In genomic region chr3:172177803-172178316, GRCh38 we compare ENCODE assay signal across 21 cellular contexts.
DNase-seq lines count a peak whose midpoint lies in the region; ATAC-seq and TF ChIP-seq lines count a peak whose summit lies in the region.
"Had no signal": no experiment of that assay in that cellular context is flagged by ENCODE, and none has a peak within 500 bp of the region (broad histone marks: within the 10 kb centered on the region; RNA-seq: fewer than 3 reads in every experiment).

No MANE protein-coding gene starts in this region.

- POLR2A ChIA-PET in A673 (lab: Charles Lee; ENCODE audit: low non-redundant PET): no interaction called here
- POLR2A ChIA-PET in IMR-90 (lab: Charles Lee; ENCODE audit: unreplicated experiment): no interaction called here

- peaks cover 75% of the 10 kb centered on the region for H3K4me1 Mint-ChIP-seq in dendritic cell treated with granulocyte-macrophage colony-stimulating factor and Interleukin-4, amounts not matched to agents 40 ng/mL and 50 ng/mL, for 4 days (ENCODE audit: low read depth)
- peaks cover 74 to 75% of the 10 kb centered on the region in 2 donors for H3K4me1 Mint-ChIP-seq in natural killer cell treated with Interleukin-12 subunit alpha and Interleukin-12 subunit beta and Interleukin-15 and Interleukin-18, amount 100 ng/mL, for 72 hours (ENCODE audit: low read depth in 2 of 2)
- H3K4me1 Mint-ChIP-seq in mesothelial cell of epicardium: peaks cover 44% of the 10 kb centered on the region

- peaks cover 31% of the 10 kb centered on the region for H3K9me1 ChIP-seq in IMR-90 (ENCODE audit: insufficient read depth, low read length)

- H3K4ac ChIP-seq in IMR-90 (ENCODE audit: low read depth, low read length): no peak overlapping the region

- no peak overlapping the region for H3K4me3 Mint-ChIP-seq in dendritic cell treated with granulocyte-macrophage colony-stimulating factor and Interleukin-4, amounts not matched to agents 40 ng/mL and 50 ng/mL, for 4 days
- no peak overlapping the region for H3K4me3 Mint-ChIP-seq in natural killer cell treated with Interleukin-12 subunit alpha and Interleukin-12 subunit beta and Interleukin-15 and Interleukin-18, amount 100 ng/mL, for 72 hours
- H3K4me3 Mint-ChIP-seq in mesothelial cell of epicardium: no peak overlapping the region
- H3K4me3 Mint-ChIP-seq: CD4-positive, CD25-positive, alpha-beta regulatory T cell; IgD-negative memory B cell had no signal

- H2AK5ac ChIP-seq in IMR-90 (ENCODE audit: low read depth, low read length): no peak overlapping the region

- DNase-seq in A673 (ENCODE audit: low spot score): no peak
- DNase-seq in IMR-90: no peak
- no peak for DNase-seq in natural killer cell treated with Interleukin-12 subunit alpha and Interleukin-12 subunit beta and Interleukin-15 and Interleukin-18, amount 100 ng/mL, for 72 hours (ENCODE audit: low spot score)
- DNase-seq in activated CD4-positive, alpha-beta T cell treated with anti-CD3 and anti-CD28 coated beads, Interleukin-2, amount 50 U/mL, for 4 hours: no peak
- DNase-seq in MG63: no peak
- no peak for DNase-seq in mesothelial cell of epicardium (ENCODE audit: low spot score in 2 of 2, unreplicated experiment in 2 of 2)
- DNase-seq in cardiac septum (ENCODE audit: low spot score): no peak
- DNase-seq: BE2C; CD4-positive, CD25-positive, alpha-beta regulatory T cell; DMS 273 treated with DMSO at 0.1 percent for 48 hours; DMS79 treated with DMSO at 0.1 percent for 48 hours; H9; NCI-H1694; NCI-H2081; NCI-H2171; NCI-H345; NCI-H524; NCI-H774; Peyer's patch had no signal

- H3K9me3 Mint-ChIP-seq in dendritic cell treated with granulocyte-macrophage colony-stimulating factor and Interleukin-4, amounts not matched to agents 40 ng/mL and 50 ng/mL, for 4 days: no peaks in the 10 kb centered on the region
- H3K9me3 Mint-ChIP-seq in natural killer cell treated with Interleukin-12 subunit alpha and Interleukin-12 subunit beta and Interleukin-15 and Interleukin-18, amount 100 ng/mL, for 72 hours: no peaks in the 10 kb centered on the region
- H3K9me3 Mint-ChIP-seq in mesothelial cell of epicardium: no peaks in the 10 kb centered on the region
- H3K9me3 Mint-ChIP-seq: H9 had no signal

- CTCF ChIA-PET in A673 (lab: Charles Lee) (interaction anchor here (2.1 kb wide), 1 partner anchor 154 kb away, joined by 6 read pairs; no protein-coding TSS in a partner anchor), IMR-90 (lab: Yijun Ruan, JAX) (interaction anchor here (0.6 kb wide), 2 partner anchors 49 to 505 kb away, joined by 3 to 6 read pairs; no protein-coding TSS in a partner anchor)

- no peak for TF ChIP-seq RAD21 in IMR-90 (IDR thresholded peaks at IDR 0.05; ENCODE audit: low read length)

- in situ Hi-C loops in IMR-90 (cut with MboI; ENCODE audit: low sequenced_read_pairs): no loop called here

- H3K14ac ChIP-seq in IMR-90 (replicated peaks; ENCODE audit: low read depth, low read length): no peak overlapping the region

- peaks cover 92% of the 10 kb centered on the region for H4K20me1 ChIP-seq in IMR-90 (ENCODE audit: insufficient read depth, low read length)

- no peak overlapping the region for H3K18ac ChIP-seq in IMR-90 (ENCODE audit: low read depth, low read length)

- WGBS in IMR-90 (ENCODE audit: extremely low coverage in 2 of 2, insufficient read length in 1 of 2), 2 experiments: no CpG with 5 or more reads among the region's 2 CpGs

- intact Hi-C loops in A673 (cut with micrococcal nuclease; ENCODE audit: unreplicated experiment) (no loop called here), IMR-90 (cut with micrococcal nuclease) (no loop called here), cardiac septum (cut with DNase I) (no loop called here)
- intact Hi-C loops in dendritic cell treated with granulocyte-macrophage colony-stimulating factor and Interleukin-4, amounts not matched to agents 40 ng/mL and 50 ng/mL, for 4 days (cut with micrococcal nuclease): no loop called here

- ATAC-seq in IMR-90 (ENCODE audit: low read depth): no peak
- no peak for ATAC-seq in natural killer cell treated with Interleukin-12 subunit alpha and Interleukin-12 subunit beta and Interleukin-15 and Interleukin-18, amount 100 ng/mL, for 72 hours

- dilution Hi-C loops in IMR-90 (cut with HindIII; ENCODE audit: low sequenced_read_pairs, unreplicated experiment): no loop called here

- no peaks in the 10 kb centered on the region for H3K27me3 Mint-ChIP-seq in dendritic cell treated with granulocyte-macrophage colony-stimulating factor and Interleukin-4, amounts not matched to agents 40 ng/mL and 50 ng/mL, for 4 days
- no peaks in the 10 kb centered on the region for H3K27me3 Mint-ChIP-seq in natural killer cell treated with Interleukin-12 subunit alpha and Interleukin-12 subunit beta and Interleukin-15 and Interleukin-18, amount 100 ng/mL, for 72 hours
- no peaks in the 10 kb centered on the region for H3K27me3 Mint-ChIP-seq in mesothelial cell of epicardium (ENCODE audit: low read depth)
- H3K27me3 Mint-ChIP-seq: CD4-positive, CD25-positive, alpha-beta regulatory T cell; IgD-negative memory B cell had no signal

- TF ChIP-seq POLR2A in IMR-90 (IDR thresholded peaks at IDR 0.05; ENCODE audit: low read depth, low read length): no peak

- H3K79me1 ChIP-seq in IMR-90 (ENCODE audit: low read depth in 1 of 2, low read length in 2 of 2): peaks cover 37 to 96% of the 10 kb centered on the region in 2 experiments

- H3K27ac ChIP-seq in A673 (ENCODE audit: low read depth, low read length, poor library complexity, severe bottlenecking): peak overlapping the region; percentile 85
- no peak overlapping the region for H3K27ac ChIP-seq in IMR-90 (ENCODE audit: insufficient read depth, low read length)
- H3K27ac ChIP-seq: Peyer's patch had no signal

- H2BK15ac ChIP-seq in IMR-90 (ENCODE audit: low read depth, low read length): no peak overlapping the region

- TF ChIP-seq CTCF in A673 (conservative IDR thresholded peaks at IDR 0.05; ENCODE audit: low read depth, low read length): no peak
- no peak for TF ChIP-seq CTCF in IMR-90 (conservative IDR thresholded peaks at IDR 0.05; ENCODE audit: low read depth, low read length)
- TF ChIP-seq CTCF in mesothelial cell of epicardium (IDR thresholded peaks at IDR 0.05; ENCODE audit: unreplicated experiment): no peak

- peak overlapping the region; percentile 50 for H3K27ac Mint-ChIP-seq in dendritic cell treated with granulocyte-macrophage colony-stimulating factor and Interleukin-4, amounts not matched to agents 40 ng/mL and 50 ng/mL, for 4 days
- H3K27ac Mint-ChIP-seq in natural killer cell treated with Interleukin-12 subunit alpha and Interleukin-12 subunit beta and Interleukin-15 and Interleukin-18, amount 100 ng/mL, for 72 hours: peak overlapping the region; percentile 21 to 89
- no peak overlapping the region for H3K27ac Mint-ChIP-seq in mesothelial cell of epicardium
- H3K27ac Mint-ChIP-seq: CD4-positive, CD25-positive, alpha-beta regulatory T cell had no signal

- H4K8ac ChIP-seq in IMR-90 (ENCODE audit: low read depth in 2 of 2, low read length in 2 of 2): no peak overlapping the region

- H3K23ac ChIP-seq in IMR-90 (ENCODE audit: low read depth, low read length): no peak overlapping the region

- H2BK120ac ChIP-seq in IMR-90 (ENCODE audit: low read depth, low read length): no peak overlapping the region

- no peak overlapping the region for H4K91ac ChIP-seq in IMR-90 (ENCODE audit: insufficient read depth, low read depth, low read length)

- no peak overlapping the region for H3K9ac ChIP-seq in IMR-90 (ENCODE audit: low read depth, low read length)

- peaks cover 11% of the 10 kb centered on the region for H3K36me3 Mint-ChIP-seq in dendritic cell treated with granulocyte-macrophage colony-stimulating factor and Interleukin-4, amounts not matched to agents 40 ng/mL and 50 ng/mL, for 4 days (ENCODE audit: low read depth)
- peaks cover 22% of the 10 kb centered on the region for H3K36me3 Mint-ChIP-seq in natural killer cell treated with Interleukin-12 subunit alpha and Interleukin-12 subunit beta and Interleukin-15 and Interleukin-18, amount 100 ng/mL, for 72 hours
- H3K36me3 Mint-ChIP-seq in mesothelial cell of epicardium: peaks cover 5% of the 10 kb centered on the region

- H3K9me3 ChIP-seq in A673 (ENCODE audit: low read depth, low read length, poor library complexity, severe bottlenecking): no peaks in the 10 kb centered on the region
- H3K9me3 ChIP-seq in IMR-90 (ENCODE audit: control insufficient read depth, insufficient read depth, low read length): no peaks in the 10 kb centered on the region
- no peaks in the 10 kb centered on the region for H3K9me3 ChIP-seq in MG63
- H3K9me3 ChIP-seq: BE2C, Peyer's patch had no signal

- H3K4me2 ChIP-seq in IMR-90 (ENCODE audit: low read depth, low read length): no peak overlapping the region

- H3K36me3 ChIP-seq in A673 (ENCODE audit: insufficient read depth, low read length, poor library complexity, severe bottlenecking) (no peaks in the 10 kb centered on the region), IMR-90 (ENCODE audit: control insufficient read depth, insufficient read depth, low read length) (0 out of 2 replicates have a peak, but pooled peaks cover 1% of the 10 kb centered on the region), MG63 (peaks cover 10% of the 10 kb centered on the region)
- H3K36me3 ChIP-seq: BE2C, Peyer's patch had no signal

- H2AFZ ChIP-seq in IMR-90 (replicated peaks; ENCODE audit: low read length, poor library complexity): no peak overlapping the region

- BruUV-seq in A673 (replicated peaks; lab: Mats Ljungman, UMichigan) (no TSS peak), IMR-90 (replicated peaks; lab: Mats Ljungman, UMichigan) (no TSS peak)

- no peak overlapping the region; the same call in 1 of the 2 replicates for H2BK20ac ChIP-seq in IMR-90 (ENCODE audit: low read depth, low read length)

- no peak overlapping the region for H2BK5ac ChIP-seq in IMR-90 (ENCODE audit: low read depth, low read length, poor library complexity, severe bottlenecking)

- H3K4me3 ChIP-seq in A673 (ENCODE audit: low read depth, low read length, poor library complexity, severe bottlenecking) (no peak overlapping the region), IMR-90 (ENCODE audit: insufficient read depth, low read depth, low read length) (no peak overlapping the region), MG63 (no peak overlapping the region)
- H3K4me3 ChIP-seq: Peyer's patch had no signal

- peak overlapping the region; percentile 39 for H2AK9ac ChIP-seq in IMR-90 (replicated peaks; ENCODE audit: low read depth, low read length, poor library complexity)

- H3K27me3 ChIP-seq in A673 (replicated peaks; ENCODE audit: insufficient read depth, low read depth, low read length, poor library complexity) (no peaks in the 10 kb centered on the region), IMR-90 (ENCODE audit: control insufficient read depth, insufficient read depth, low read length) (no peaks in the 10 kb centered on the region), MG63 (no peaks in the 10 kb centered on the region)
- H3K27me3 ChIP-seq: BE2C, Peyer's patch had no signal

- peaks cover 45% of the 10 kb centered on the region for H3K4me1 ChIP-seq in A673 (ENCODE audit: insufficient read depth, low read length, poor library complexity, severe bottlenecking)
- peaks cover 29% of the 10 kb centered on the region for H3K4me1 ChIP-seq in IMR-90 (ENCODE audit: control insufficient read depth, insufficient read depth, low read length)

- no peak overlapping the region for H4K5ac ChIP-seq in IMR-90 (ENCODE audit: low read depth, low read length)

- no peak overlapping the region for H3K56ac ChIP-seq in IMR-90 (ENCODE audit: extremely low read depth, insufficient read depth, low read length)
